10 cellular contexts compared by ENCODE assay signal in the genomic region with DNA sequence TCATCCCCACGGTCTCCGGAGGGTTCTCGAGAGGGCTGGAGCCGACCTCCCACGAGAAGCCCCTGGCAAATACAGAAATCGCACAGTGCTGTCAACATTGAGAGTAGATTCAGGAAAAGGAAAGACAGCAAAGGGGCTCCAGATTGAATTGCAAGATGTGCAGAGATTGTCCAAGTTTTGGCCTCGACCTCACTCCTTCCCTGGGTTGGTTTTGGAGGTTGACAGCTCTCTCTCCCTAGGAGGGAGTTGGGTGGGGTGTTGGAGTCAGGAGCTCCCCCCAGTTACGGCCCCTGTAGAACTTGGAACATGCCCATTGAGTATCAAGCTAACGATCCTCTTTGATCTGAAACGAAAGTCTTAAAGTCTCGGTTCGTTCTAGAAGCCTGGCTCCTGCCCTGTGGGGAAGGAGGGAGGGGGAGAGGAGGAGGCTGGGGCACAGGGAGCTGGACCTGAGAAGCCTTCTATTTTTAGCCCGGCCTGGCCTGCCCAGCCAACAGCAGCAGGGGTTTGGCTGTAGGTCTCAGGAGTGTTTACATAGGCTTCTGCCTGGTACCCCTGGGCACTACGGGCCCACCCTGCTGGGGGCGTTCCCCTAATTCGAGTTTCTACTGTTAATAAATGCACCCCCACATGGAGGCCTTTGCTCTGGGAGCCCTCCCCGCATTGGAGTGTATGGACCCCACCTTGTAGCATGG. TPM values are rescaled to one million over a fixed set of nuclear protein-coding genes. Genes with fewer than 3 reads are reported as not detected.
A peak's percentile ranks its signal among the peaks of the same experiment; 100 is the strongest.
DNase-seq lines count a peak whose midpoint lies in the region; ATAC-seq and TF ChIP-seq lines count a peak whose summit lies in the region.
"Had no signal": no experiment of that assay in that cellular context is flagged by ENCODE, and none has a peak within 500 bp of the region (broad histone marks: within the 10 kb centered on the region; RNA-seq: fewer than 3 reads in every experiment).

No MANE protein-coding gene starts in this region.

- H3K36me3 ChIP-seq in duodenal mucosa (ENCODE audit: control insufficient read depth in 1 of 2, insufficient read depth in 2 of 2, low read length in 2 of 2) (no peaks in the 10 kb centered on the region), mesenchymal stem cell (ENCODE audit: control insufficient read depth in 1 of 2, insufficient read depth in 2 of 2, low read depth in 1 of 2, low read length in 2 of 2) (no peaks in the 10 kb centered on the region), tibial artery (no peaks in the 10 kb centered on the region)

- H3K4me3 Mint-ChIP-seq in natural killer cell: no peak overlapping the region

- H3K27ac ChIP-seq in duodenal mucosa (ENCODE audit: low read depth, low read length) (no peak overlapping the region), mesenchymal stem cell (ENCODE audit: low read length, poor library complexity, severe bottlenecking) (no peak overlapping the region), tibial artery (peak overlapping the region; percentile 50 to 76)

- peaks cover 8 to 10% of the 10 kb centered on the region in 2 donors for H3K4me1 ChIP-seq in duodenal mucosa (ENCODE audit: control insufficient read depth in 1 of 2, insufficient read depth in 2 of 2, low read length in 2 of 2)
- H3K4me1 ChIP-seq in mesenchymal stem cell (ENCODE audit: control insufficient read depth, insufficient read depth, low read depth, low read length): peaks cover 12% of the 10 kb centered on the region
- H3K4me1 ChIP-seq in tibial artery: peaks cover 0 to 30% (median 13%) of the 10 kb centered on the region in 4 donors

- TF ChIP-seq CTCF in tibial artery (IDR thresholded peaks at IDR 0.05): no peak
- no peak for TF ChIP-seq CTCF in natural killer cell (IDR thresholded peaks at IDR 0.05)

- H3K27me3 ChIP-seq in duodenal mucosa (ENCODE audit: control insufficient read depth in 1 of 2, insufficient read depth in 2 of 2, low read length in 2 of 2): peaks cover 0 to 6% of the 10 kb centered on the region in 2 donors
- H3K27me3 ChIP-seq in mesenchymal stem cell (ENCODE audit: control insufficient read depth in 1 of 2, insufficient read depth in 1 of 2, low read length in 2 of 2): peaks cover 0 to 87% of the 10 kb centered on the region in 2 experiments
- no peaks in the 10 kb centered on the region for H3K27me3 ChIP-seq in tibial artery

- no peak overlapping the region for H3K27ac Mint-ChIP-seq in natural killer cell

- no peak overlapping the region for H2BK5ac ChIP-seq in mesenchymal stem cell (ENCODE audit: low read depth, low read length, poor library complexity, severe bottlenecking)

- H3K4me1 Mint-ChIP-seq in natural killer cell: no peaks in the 10 kb centered on the region

- peak overlapping the region; percentile 74 for H3K4me2 ChIP-seq in mesenchymal stem cell (ENCODE audit: low read length, poor library complexity, severe bottlenecking)

- H3K4ac ChIP-seq in mesenchymal stem cell (ENCODE audit: low read depth in 1 of 2, low read length in 2 of 2): no peak overlapping the region

- H2AK5ac ChIP-seq in mesenchymal stem cell (ENCODE audit: low read length, severe bottlenecking): no peak overlapping the region

- H3K9me3 ChIP-seq in duodenal mucosa (ENCODE audit: control insufficient read depth in 1 of 2, low read length in 2 of 2) (no peaks in the 10 kb centered on the region), mesenchymal stem cell (ENCODE audit: control insufficient read depth, low read length) (no peaks in the 10 kb centered on the region), tibial artery (no peaks in the 10 kb centered on the region)

- no peak overlapping the region for H3K23ac ChIP-seq in mesenchymal stem cell (ENCODE audit: low read length in 2 of 2)

- 37% methylated on average over 17 of the region's 17 CpGs for WGBS in mesenchymal stem cell

- no peak overlapping the region for H2AFZ ChIP-seq in mesenchymal stem cell (ENCODE audit: low read depth, low read length)

- H3K9ac ChIP-seq in duodenal mucosa (ENCODE audit: low read depth in 1 of 2, low read length in 2 of 2) (peak overlapping the region; percentile 6 to 11), mesenchymal stem cell (ENCODE audit: low read length) (peak overlapping the region; percentile 66)

- no peaks in the 10 kb centered on the region for H3K9me3 Mint-ChIP-seq in natural killer cell

- H2BK120ac ChIP-seq in mesenchymal stem cell (ENCODE audit: low read depth, low read length): no peak overlapping the region

- no peaks in the 10 kb centered on the region for H3K79me1 ChIP-seq in mesenchymal stem cell (replicated peaks; ENCODE audit: low read length, poor library complexity, severe bottlenecking)

- intact Hi-C loops in tibial artery (cut with DNase I; ENCODE audit: low total_unique reads) (no loop called here), natural killer cell (cut with micrococcal nuclease) (no loop called here)

- no peak overlapping the region for H2BK15ac ChIP-seq in mesenchymal stem cell (ENCODE audit: low read depth, poor library complexity, severe bottlenecking)

- H3K14ac ChIP-seq in mesenchymal stem cell (ENCODE audit: low read length in 2 of 2): no peak overlapping the region

- no peak overlapping the region for H3K18ac ChIP-seq in mesenchymal stem cell (ENCODE audit: low read depth in 1 of 2, low read length in 2 of 2)

- no peaks in the 10 kb centered on the region for H3K36me3 Mint-ChIP-seq in natural killer cell

- peaks cover 16 to 31% of the 10 kb centered on the region in 2 donors for H3K27me3 Mint-ChIP-seq in natural killer cell (ENCODE audit: low read depth in 2 of 2)

- DNase-seq in NCI-H1105 treated with DMSO at 0.1 percent for 48 hours (lab: John Stamatoyannopoulos, UW): peak; percentile 40
- no peak for DNase-seq in NCI-H1105 (lab: John Stamatoyannopoulos, UW)
- no peak for DNase-seq in mesenchymal stem cell
- DNase-seq in tibial artery: peak in 1 of 2 donors; percentile 85
- no peak for DNase-seq in HuH-7.5 (ENCODE audit: low spot score)
- no peak for DNase-seq in T-helper 9 cell
- no peak for DNase-seq in natural killer cell
- DNase-seq: cortex of kidney, PC-3 had no signal

- no peak for ATAC-seq in natural killer cell
- ATAC-seq: PC-3 had no signal

- no peak overlapping the region for H4K8ac ChIP-seq in mesenchymal stem cell (ENCODE audit: low read length)

- no peak overlapping the region for H2BK12ac ChIP-seq in mesenchymal stem cell (ENCODE audit: low read length in 2 of 2)

- peak overlapping the region; percentile 66 for H3K4me3 ChIP-seq in duodenal mucosa (ENCODE audit: low read depth in 1 of 2, low read length in 2 of 2)
- H3K4me3 ChIP-seq in mesenchymal stem cell (ENCODE audit: insufficient read depth in 1 of 2, low read depth in 1 of 2, low read length in 2 of 2): peak overlapping the region in 1 of 2 experiments; percentile 82
- peak overlapping the region; percentile 48 to 61 for H3K4me3 ChIP-seq in tibial artery

- H4K91ac ChIP-seq in mesenchymal stem cell (ENCODE audit: low read length): no peak overlapping the region

RNA-seq across cellular contexts. Expression of gene KY, which starts 0.7 kb away (rescaled TPM):
- not detected for polyA plus RNA-seq in mesenchymal stem cell (2013, experiment 1 of 2)
- not detected for polyA plus RNA-seq in mesenchymal stem cell (2013, experiment 2 of 2)
- under 1 TPM in 1 of 3 donors, not detected in 2; 0.15 TPM for total RNA-seq in natural killer cell

Comparison
In these comparisons a context has a peak if more than half of its experiments do, and no peak if none do; other contexts are left out.
1. H3K27ac ChIP-seq: peak in tibial artery (2 of 2); none in duodenal mucosa (single experiment) and mesenchymal stem cell (single experiment).